In the genomic region with DNA sequence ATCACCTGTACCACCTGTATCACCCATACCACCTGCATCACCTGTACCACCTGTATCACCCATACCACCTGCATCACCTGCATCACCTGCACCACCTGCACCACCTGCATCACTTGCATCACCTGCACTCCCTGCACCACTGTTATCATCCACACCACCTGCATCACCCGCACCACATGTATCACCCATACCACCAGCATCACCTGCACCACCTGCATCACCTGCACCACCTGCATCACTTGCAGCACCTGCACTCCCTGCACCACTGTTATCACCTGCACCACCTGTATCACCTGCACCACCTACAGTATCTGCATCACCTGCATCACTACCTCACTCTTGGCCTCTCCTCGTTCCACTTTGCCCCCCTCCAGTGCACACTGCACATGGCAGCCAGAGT, we compare ENCODE assay signal across 25 cellular contexts.
"Had no signal": no experiment of that assay in that cellular context is flagged by ENCODE, and none has a peak within 500 bp of the region (broad histone marks: within the 10 kb centered on the region; RNA-seq: fewer than 3 reads in every experiment).

No MANE protein-coding gene starts in this region.

- H3K9me3 ChIP-seq: adrenal gland, MG63 had no signal

- ATAC-seq: activated T-helper 17 cell treated with anti-CD3 and anti-CD28 coated beads, Interleukin-2, amount 50 U/mL, for 72 hours had no signal

- H3K27ac ChIP-seq: adrenal gland had no signal

- H3K36me3 ChIP-seq: adrenal gland, MG63 had no signal

- H3K27me3 Mint-ChIP-seq: activated CD4-positive, alpha-beta memory T cell treated with anti-CD3 and anti-CD28 coated beads for 36 hours; activated CD4-positive, alpha-beta T cell treated with anti-CD3 and anti-CD28 coated beads, Interleukin-2, amount 10 ng/mL, durations not matched to agents 7 days and 5 days; activated naive CD8-positive, alpha-beta T cell; activated T-helper 17 cell treated with anti-CD3 and anti-CD28 coated beads, Interleukin-2, amount 50 U/mL, for 72 hours had no signal

- H3K4me3 Mint-ChIP-seq: activated B cell treated with CpG ODN at 0.5 μM for 24 hours; activated CD4-positive, alpha-beta memory T cell treated with anti-CD3 and anti-CD28 coated beads for 36 hours; activated CD4-positive, alpha-beta T cell treated with anti-CD3 and anti-CD28 coated beads, Interleukin-2, amount 10 ng/mL, durations not matched to agents 7 days and 5 days; activated naive CD4-positive, alpha-beta T cell treated with anti-CD3 and anti-CD28 coated beads for 36 hours; activated naive CD8-positive, alpha-beta T cell; activated T-helper 17 cell treated with anti-CD3 and anti-CD28 coated beads, Interleukin-2, amount 50 U/mL, for 72 hours had no signal

- DNase-seq: activated B cell treated with CpG ODN at 0.5 μM for 24 hours; activated CD4-positive, alpha-beta memory T cell treated with anti-CD3 and anti-CD28 coated beads for 36 hours; activated CD4-positive, alpha-beta T cell treated with anti-CD3 and anti-CD28 coated beads for 1 hour; activated CD4-positive, alpha-beta T cell treated with anti-CD3 and anti-CD28 coated beads, Interleukin-2, amount 10 ng/mL, durations not matched to agents 7 days and 5 days; activated gamma-delta T cell; activated naive CD4-positive, alpha-beta T cell treated with anti-CD3 and anti-CD28 coated beads for 36 hours; activated T-cell treated with anti-CD3 and anti-CD28 coated beads for 4 hours; activated T-cell treated with anti-CD3 and anti-CD28 coated beads, Interleukin-2, amount 50 U/mL, for 48 hours; adrenal gland; anterior cingulate cortex; MG63; MV-4-11; NCI-H1105; NCI-H1436; NCI-H1694 treated with DMSO at 0.1 percent for 48 hours; NCI-H2029 treated with DMSO at 0.1 percent for 48 hours; NCI-H345; NCI-H510A; NCI-H526 treated with DMSO at 0.1 percent for 48 hours; NCI-H82; SIG-M5; T-helper 2 cell; T1000 had no signal

- H3K4me3 ChIP-seq: adrenal gland, MG63 had no signal

- H3K27ac Mint-ChIP-seq: activated B cell treated with CpG ODN at 0.5 μM for 24 hours; activated CD4-positive, alpha-beta memory T cell treated with anti-CD3 and anti-CD28 coated beads for 36 hours; activated CD4-positive, alpha-beta T cell treated with anti-CD3 and anti-CD28 coated beads, Interleukin-2, amount 10 ng/mL, durations not matched to agents 7 days and 5 days; activated naive CD4-positive, alpha-beta T cell treated with anti-CD3 and anti-CD28 coated beads for 36 hours; activated naive CD8-positive, alpha-beta T cell; activated T-helper 17 cell treated with anti-CD3 and anti-CD28 coated beads, Interleukin-2, amount 50 U/mL, for 72 hours had no signal

- H3K4me1 ChIP-seq: adrenal gland had no signal

- H3K4me1 Mint-ChIP-seq: activated B cell treated with CpG ODN at 0.5 μM for 24 hours had no signal

- H3K27me3 ChIP-seq: adrenal gland, MG63 had no signal

- H3K9me3 Mint-ChIP-seq: activated B cell treated with CpG ODN at 0.5 μM for 24 hours; activated CD4-positive, alpha-beta memory T cell treated with anti-CD3 and anti-CD28 coated beads for 36 hours; activated CD4-positive, alpha-beta T cell treated with anti-CD3 and anti-CD28 coated beads, Interleukin-2, amount 10 ng/mL, durations not matched to agents 7 days and 5 days; activated naive CD4-positive, alpha-beta T cell treated with anti-CD3 and anti-CD28 coated beads for 36 hours; activated T-helper 17 cell treated with anti-CD3 and anti-CD28 coated beads, Interleukin-2, amount 50 U/mL, for 72 hours had no signal
